11 cellular contexts compared by ENCODE assay signal in the genomic region with DNA sequence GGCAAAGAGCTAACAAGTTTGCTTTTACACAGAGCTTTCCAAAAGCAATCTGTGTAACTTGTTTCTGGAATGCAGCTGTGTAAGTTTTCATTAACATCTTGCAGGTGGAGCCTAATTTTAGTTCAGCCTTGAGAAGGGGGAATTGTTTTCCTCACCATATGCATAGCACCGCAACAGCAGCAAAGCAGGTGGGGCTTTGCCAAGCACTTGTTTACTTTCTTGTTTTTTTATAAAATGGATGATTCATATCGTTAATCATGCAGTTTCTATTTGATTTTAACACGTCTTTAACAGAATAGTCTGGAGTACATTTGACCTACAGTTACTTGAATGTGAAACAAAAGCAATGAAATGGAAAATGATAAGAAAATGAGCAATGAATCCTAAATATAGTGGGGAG.
DNase-seq lines count a peak whose midpoint lies in the region; ATAC-seq, FAIRE-seq and TF ChIP-seq lines count a peak whose summit lies in the region.
"Had no signal": no experiment of that assay in that cellular context is flagged by ENCODE, and none has a peak within 500 bp of the region (broad histone marks: within the 10 kb centered on the region; RNA-seq: fewer than 3 reads in every experiment).

No MANE protein-coding gene starts in this region.

- no peaks in the 10 kb centered on the region for H3K27me3 Mint-ChIP-seq in nephron (ENCODE audit: low read depth)

- H3K36me3 ChIP-seq in MM.1S (replicated peaks; ENCODE audit: insufficient read depth, low read length) (no peaks in the 10 kb centered on the region), HepG2 (replicated peaks in 1 of 2; ENCODE audit: control insufficient read depth in 1 of 2, insufficient read depth in 2 of 2, low read length in 2 of 2) (no peaks in the 10 kb centered on the region), esophagus muscularis mucosa (no peaks in the 10 kb centered on the region)
- H3K36me3 ChIP-seq: sigmoid colon had no signal

- H3K9me3 ChIP-seq in MM.1S (replicated peaks; ENCODE audit: insufficient read depth, low read length) (no peaks in the 10 kb centered on the region), HepG2 (ENCODE audit: low read length) (peaks cover 6% of the 10 kb centered on the region; the same call in 1 of the 2 replicates), esophagus muscularis mucosa (no peaks in the 10 kb centered on the region)

- peak overlapping the region in 2 of 3 experiments; percentile 1 to 43 for H3K4me3 Mint-ChIP-seq in nephron

- WGBS in HepG2 (ENCODE audit: low lambda C conversion rate) = 17% methylated on average over 3 of the region's 3 CpGs
- WGBS in esophagus muscularis mucosa = 10% methylated on average over 3 of the region's 3 CpGs

- ATAC-seq in HepG2 (no peak), sciatic nerve (no peak)

- intact Hi-C loops in HepG2 (cut with micrococcal nuclease; ENCODE audit: unreplicated experiment) = no loop called here
- intact Hi-C loops in esophagus muscularis mucosa (cut with DNase I) = no loop called here
- intact Hi-C loops in sciatic nerve (cut with DNase I) = no loop called here

- TF ChIP-seq RAD21 in HepG2 (CRISPR knock-in tag; IDR thresholded peaks at IDR 0.05) = no peak

- H4K20me1 ChIP-seq in MM.1S (ENCODE audit: insufficient read depth, low read length) = no peaks in the 10 kb centered on the region
- H4K20me1 ChIP-seq in HepG2 (ENCODE audit: insufficient read depth, low read length) = no peaks in the 10 kb centered on the region

- TF ChIP-seq POLR2A in HepG2 (IDR thresholded peaks at IDR 0.05; ENCODE audit: insufficient read depth in 1 of 2, low read depth in 2 of 2, low read length in 2 of 2) (no peak), esophagus muscularis mucosa (IDR thresholded peaks at IDR 0.05; ENCODE audit: low read depth) (no peak)

- no peak for FAIRE-seq in HepG2 (lab: Jason Lieb, UNC)

- peak overlapping the region; percentile 46; the same call in 1 of the 2 replicates for H3K27ac ChIP-seq in MM.1S (ENCODE audit: low read length)
- H3K27ac ChIP-seq in HepG2 (ENCODE audit: extremely low read length, insufficient read depth, low read length) = no peak overlapping the region
- peak overlapping the region in 1 of 4 donors; percentile 13 for H3K27ac ChIP-seq in esophagus muscularis mucosa (replicated peaks in 1 of 4)
- H3K27ac ChIP-seq: sigmoid colon had no signal

- H3K27me3 ChIP-seq in MM.1S (replicated peaks; ENCODE audit: insufficient read depth, low read length) = no peaks in the 10 kb centered on the region
- H3K27me3 ChIP-seq in HepG2 (ENCODE audit: control insufficient read depth in 1 of 2, insufficient read depth in 2 of 2, low read length in 2 of 2) = no peaks in the 10 kb centered on the region
- H3K27me3 ChIP-seq in esophagus muscularis mucosa = no peaks in the 10 kb centered on the region
- H3K27me3 ChIP-seq: sigmoid colon had no signal

- H3K4me2 ChIP-seq in MM.1S (ENCODE audit: low read depth, low read length) (peak overlapping the region; percentile 63), HepG2 (ENCODE audit: low read depth, low read length) (no peak overlapping the region)

- peaks cover 14% of the 10 kb centered on the region for H3K4me1 ChIP-seq in MM.1S (ENCODE audit: low read length)
- no peaks in the 10 kb centered on the region for H3K4me1 ChIP-seq in HepG2 (ENCODE audit: insufficient read depth, low read length)
- peaks cover 15 to 29% (median 18%) of the 10 kb centered on the region in 4 donors for H3K4me1 ChIP-seq in esophagus muscularis mucosa

- H3K9ac ChIP-seq in MM.1S (ENCODE audit: low read length) (no peak overlapping the region), HepG2 (ENCODE audit: insufficient read depth, low read depth, low read length) (no peak overlapping the region)

- no peak for TF ChIP-seq CTCF in GM12865 (IDR thresholded peaks at IDR 0.05; ENCODE audit: insufficient read depth, low read depth, low read length, missing control alignments)
- no peak for TF ChIP-seq CTCF in MM.1S (IDR thresholded peaks at IDR 0.05; ENCODE audit: low read length)
- no peak for TF ChIP-seq CTCF in cardiac fibroblast (IDR thresholded peaks at IDR 0.05; ENCODE audit: low read depth, low read length)
- TF ChIP-seq CTCF in nephron (IDR thresholded peaks at IDR 0.05; ENCODE audit: unreplicated experiment in 3 of 3) = no peak
- no peak for TF ChIP-seq CTCF in HepG2 (CRISPR knock-in tag; IDR thresholded peaks at IDR 0.05)
- no peak for TF ChIP-seq CTCF in esophagus muscularis mucosa (IDR thresholded peaks at IDR 0.05)

- CTCF ChIA-PET in HepG2 (lab: Yijun Ruan, JAX; ENCODE audit: low intra/inter-chr PET ratio, low total read pairs) = no interaction called here

- no peaks in the 10 kb centered on the region for H3K9me2 ChIP-seq in MM.1S (replicated peaks; ENCODE audit: insufficient read depth, low read length)

- in situ Hi-C loops in HepG2 (cut with HindIII; ENCODE audit: extremely low pct_ligation_motif_present, low pct_unique_long_range_greater_than_20kb) = no loop called here

- H3K4me1 Mint-ChIP-seq in nephron = peaks cover 52% of the 10 kb centered on the region

- POLR2A ChIA-PET in HepG2 (lab: Yijun Ruan, JAX) = no interaction called here

- TF ChIP-seq EP300 in HepG2 (IDR thresholded peaks at IDR 0.05; ENCODE audit: low read depth in 2 of 2, low read length in 2 of 2) (no peak), HepG2 (CRISPR knock-in tag; IDR thresholded peaks at IDR 0.05; ENCODE audit: borderline replicate concordance) (no peak), esophagus muscularis mucosa (IDR thresholded peaks at IDR 0.05) (no peak)

- peaks cover 21% of the 10 kb centered on the region for H3K9me3 Mint-ChIP-seq in nephron

- BruUV-seq in HepG2 (replicated peaks; lab: Mats Ljungman, UMichigan) = no TSS peak

- H2AFZ ChIP-seq in MM.1S (ENCODE audit: low read length) (peak overlapping the region; percentile 45), HepG2 (ENCODE audit: low read length) (no peak overlapping the region)

- H3F3A ChIP-seq in MM.1S (ENCODE audit: insufficient read depth, low read length) = no peaks in the 10 kb centered on the region

- H3K27ac Mint-ChIP-seq in nephron = peak overlapping the region; percentile 27 to 85 (median 76)

- DNase-seq in GM12865 (ENCODE audit: low read depth) (peak; percentile 65), MM.1S (peak; percentile 50), cardiac fibroblast (ENCODE audit: low read depth in 2 of 2) (peak; percentile 48 to 65), HepG2 (ENCODE audit: low spot score) (no peak), esophagus muscularis mucosa (ENCODE audit: extremely low spot score) (no peak), sciatic nerve (ENCODE audit: low spot score) (no peak)
- DNase-seq in activated T-cell treated with anti-CD3 and anti-CD28 coated beads, Interleukin-2, amount 50 U/mL, for 1 hour = no peak
- DNase-seq: COR-L47, NCI-H524 treated with DMSO at 0.1 percent for 48 hours, sigmoid colon had no signal

- H3K79me2 ChIP-seq in MM.1S (ENCODE audit: low read length) = no peaks in the 10 kb centered on the region
- no peaks in the 10 kb centered on the region for H3K79me2 ChIP-seq in HepG2 (ENCODE audit: insufficient read depth, low read length)

- no peaks in the 10 kb centered on the region for H3K36me3 Mint-ChIP-seq in nephron (ENCODE audit: low read depth)

- H3K4me3 ChIP-seq in GM12865 (ENCODE audit: low read depth, low read length) (no peak overlapping the region), MM.1S (ENCODE audit: low read length) (peak overlapping the region; percentile 27; the same call in 1 of the 2 replicates), cardiac fibroblast (replicated peaks in 1 of 2; ENCODE audit: low read depth in 2 of 2, low read length in 2 of 2) (no peak overlapping the region), HepG2 (replicated peaks in 1 of 3; ENCODE audit: insufficient read depth in 1 of 3, low read depth in 2 of 3, low read length in 3 of 3) (no peak overlapping the region), esophagus muscularis mucosa (no peak overlapping the region)
- H3K4me3 ChIP-seq: sigmoid colon had no signal

TF ChIP-seq in HepG2, 621 proteins besides CTCF, POLR2A, EP300 and RAD21:
- TF ChIP-seq SAFB2 (CRISPR knock-in tag; IDR thresholded peaks at IDR 0.05; ENCODE audit: borderline replicate concordance, low read depth) (no peak), FOSL2 (CRISPR knock-in tag; IDR thresholded peaks at IDR 0.05) (no peak), ZNF614 (CRISPR knock-in tag; IDR thresholded peaks at IDR 0.05; ENCODE audit: borderline replicate concordance) (no peak), ZSCAN9 (CRISPR knock-in tag; IDR thresholded peaks at IDR 0.05; ENCODE audit: borderline replicate concordance) (no peak), PAF1 (CRISPR knock-in tag; IDR thresholded peaks at IDR 0.05) (no peak), ZNF17 (CRISPR knock-in tag; IDR thresholded peaks at IDR 0.05) (no peak), FOXK2 (IDR thresholded peaks at IDR 0.05) (no peak), BATF2 (CRISPR knock-in tag; IDR thresholded peaks at IDR 0.05) (no peak), DPF2 (CRISPR knock-in tag; IDR thresholded peaks at IDR 0.05; ENCODE audit: borderline replicate concordance, low read depth) (no peak), ONECUT2 (CRISPR knock-in tag; IDR thresholded peaks at IDR 0.05) (no peak), SKI (IDR thresholded peaks at IDR 0.05; ENCODE audit: partially characterized antibody) (no peak), AKAP8 (CRISPR knock-in tag; IDR thresholded peaks at IDR 0.05) (no peak)
- TF ChIP-seq, protein P1, sequence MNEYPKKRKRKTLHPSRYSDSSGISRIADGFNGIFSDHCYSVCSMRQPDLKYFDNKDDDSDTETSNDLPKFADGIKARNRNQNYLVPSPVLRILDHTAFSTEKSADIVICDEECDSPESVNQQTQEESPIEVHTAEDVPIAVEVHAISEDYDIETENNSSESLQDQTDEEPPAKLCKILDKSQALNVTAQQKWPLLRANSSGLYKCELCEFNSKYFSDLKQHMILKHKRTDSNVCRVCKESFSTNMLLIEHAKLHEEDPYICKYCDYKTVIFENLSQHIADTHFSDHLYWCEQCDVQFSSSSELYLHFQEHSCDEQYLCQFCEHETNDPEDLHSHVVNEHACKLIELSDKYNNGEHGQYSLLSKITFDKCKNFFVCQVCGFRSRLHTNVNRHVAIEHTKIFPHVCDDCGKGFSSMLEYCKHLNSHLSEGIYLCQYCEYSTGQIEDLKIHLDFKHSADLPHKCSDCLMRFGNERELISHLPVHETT (CRISPR knock-in tag; conservative IDR thresholded peaks at IDR 0.05) = no peak
- TF ChIP-seq, protein P2, sequence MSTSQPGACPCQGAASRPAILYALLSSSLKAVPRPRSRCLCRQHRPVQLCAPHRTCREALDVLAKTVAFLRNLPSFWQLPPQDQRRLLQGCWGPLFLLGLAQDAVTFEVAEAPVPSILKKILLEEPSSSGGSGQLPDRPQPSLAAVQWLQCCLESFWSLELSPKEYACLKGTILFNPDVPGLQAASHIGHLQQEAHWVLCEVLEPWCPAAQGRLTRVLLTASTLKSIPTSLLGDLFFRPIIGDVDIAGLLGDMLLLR (CRISPR knock-in tag; IDR thresholded peaks at IDR 0.05) = no peak

Comparison
In these comparisons a context has a peak if more than half of its experiments do, and no peak if none do; other contexts are left out.
1. DNase-seq: peak in GM12865 (single experiment), MM.1S (single experiment) and cardiac fibroblast (2 of 2); none in HepG2 (single experiment), esophagus muscularis mucosa (single experiment), sciatic nerve (single experiment) and activated T-cell treated with anti-CD3 and anti-CD28 coated beads, Interleukin-2, amount 50 U/mL, for 1 hour (single experiment).